20 cellular contexts compared by ENCODE assay signal in genomic region chr6:158960046-158960445, GRCh38.
"Had no signal": no experiment of that assay in that cellular context is flagged by ENCODE, and none has a peak within 500 bp of the region (broad histone marks: within the 10 kb centered on the region; RNA-seq: fewer than 3 reads in every experiment).

No MANE protein-coding gene starts in this region.

- ATAC-seq: Right ventricle myocardium inferior, SK-N-SH treated with all-trans-retinoic acid at 6 μM for 48 hours had no signal

- DNase-seq: IMR-90, Karpas-422, KG1, MM.1S, NCI-H1092 treated with DMSO at 0.1 percent for 48 hours, NCI-H1436, NCI-H187, NCI-H2029, NCI-H2081 treated with DMSO at 0.1 percent for 48 hours, NCI-H2171, NCI-H226, NCI-H446, NCI-H510A, NCI-H524 treated with DMSO at 0.1 percent for 48 hours, NCI-H69, NCI-H774, SHP77 treated with DMSO at 0.1 percent for 48 hours, SJCRH30 had no signal

- H3K27ac ChIP-seq: SJCRH30 had no signal
